Comparison of ENCODE assay signal across 15 cellular contexts in genomic region chr18:3654442-3655253, GRCh38.
DNase-seq lines count a peak whose midpoint lies in the region; ATAC-seq and TF ChIP-seq lines count a peak whose summit lies in the region.
"Had no signal": no experiment of that assay in that cellular context is flagged by ENCODE, and none has a peak within 500 bp of the region (broad histone marks: within the 10 kb centered on the region; RNA-seq: fewer than 3 reads in every experiment).

No MANE protein-coding gene starts in this region.

- no peaks in the 10 kb centered on the region for H3K36me3 ChIP-seq in OCI-LY1 (ENCODE audit: insufficient read depth, low read length)
- H3K36me3 ChIP-seq: WERI-Rb-1 had no signal

- no peaks in the 10 kb centered on the region for H3K9me2 ChIP-seq in OCI-LY1 (ENCODE audit: low read depth, low read length)

- H3K4me1 ChIP-seq in OCI-LY1 (ENCODE audit: insufficient read depth, low read length, severe bottlenecking): peaks cover 28% of the 10 kb centered on the region

- no peaks in the 10 kb centered on the region for H3K27me3 ChIP-seq in OCI-LY1 (ENCODE audit: insufficient read depth, low read length)

- H3K27ac ChIP-seq in OCI-LY1 (ENCODE audit: low read depth, low read length, poor library complexity, severe bottlenecking) (peak overlapping the region; percentile 21), angular gyrus (ENCODE audit: low read depth, low read length) (peak overlapping the region; percentile 59)
- H3K27ac ChIP-seq: 22Rv1, WERI-Rb-1 had no signal

- no peak for ATAC-seq in HG03045 (IDR thresholded peaks at IDR 0.05; ENCODE audit: unreplicated experiment)

- H2AFZ ChIP-seq in OCI-LY1 (ENCODE audit: low read length): no peak overlapping the region

- H3K4me2 ChIP-seq in OCI-LY1 (ENCODE audit: low read length): no peak overlapping the region

- peak; percentile 47 for DNase-seq in DMS53 (lab: John Stamatoyannopoulos, UW)
- no peak for DNase-seq in DMS53 treated with DMSO at 0.1 percent for 48 hours (lab: John Stamatoyannopoulos, UW; ENCODE audit: unreplicated experiment)
- DNase-seq in nephron progenitor cell: no peak
- DNase-seq in NCI-H1436 (lab: John Stamatoyannopoulos, UW): no peak
- no peak for DNase-seq in HK-2 (ENCODE audit: unreplicated experiment)
- DNase-seq: amniotic stem cell; GDM1; NCI-H2107; stimulated activated CD8-positive, alpha-beta memory T cell treated with anti-CD3 and anti-CD28 coated beads, Interleukin-4, amount 100 ng/mL, for 48 hours; WERI-Rb-1 had no signal

- H3K4me3 ChIP-seq in OCI-LY1 (ENCODE audit: low read depth, low read length, poor library complexity, severe bottlenecking): no peak overlapping the region
- H3K4me3 ChIP-seq: coronary artery had no signal

- H3K27ac Mint-ChIP-seq in nephron progenitor cell: peak overlapping the region; percentile 24

- no peaks in the 10 kb centered on the region for H3K79me2 ChIP-seq in OCI-LY1 (ENCODE audit: insufficient read depth, low read length)

- no peaks in the 10 kb centered on the region for H3K9me3 ChIP-seq in OCI-LY1 (ENCODE audit: low read length)

- no peak overlapping the region for H3K4me3 Mint-ChIP-seq in nephron progenitor cell

- TF ChIP-seq CTCF in OCI-LY1 (IDR thresholded peaks at IDR 0.05; ENCODE audit: low read length) (no peak), nephron progenitor cell (IDR thresholded peaks at IDR 0.05) (no peak)

- H4K20me1 ChIP-seq in OCI-LY1 (ENCODE audit: insufficient read depth, low read length): no peaks in the 10 kb centered on the region

- H3K9ac ChIP-seq in OCI-LY1 (ENCODE audit: low read length): no peak overlapping the region

- H3K4me1 Mint-ChIP-seq in nephron progenitor cell: peaks cover 50% of the 10 kb centered on the region

- H3K27me3 Mint-ChIP-seq in nephron progenitor cell (ENCODE audit: low read depth, poor library complexity): no peaks in the 10 kb centered on the region

- no peaks in the 10 kb centered on the region for H3K9me3 Mint-ChIP-seq in nephron progenitor cell

- no peaks in the 10 kb centered on the region for H3K36me3 Mint-ChIP-seq in nephron progenitor cell (ENCODE audit: low read depth)

- no peaks in the 10 kb centered on the region for H3F3A ChIP-seq in OCI-LY1 (ENCODE audit: insufficient read depth, low read length)
